9 cellular contexts compared by ENCODE assay signal in genomic region chr11:64763804-64764611, GRCh38. TPM values are rescaled to one million over a fixed set of nuclear protein-coding genes. Genes with fewer than 3 reads are reported as not detected.
A peak's percentile ranks its signal among the peaks of the same experiment; 100 is the strongest.
DNase-seq lines count a peak whose midpoint lies in the region; ATAC-seq lines count a peak whose summit lies in the region.
"Had no signal": no experiment of that assay in that cellular context is flagged by ENCODE, and none has a peak within 500 bp of the region (broad histone marks: within the 10 kb centered on the region; RNA-seq: fewer than 3 reads in every experiment).

No MANE protein-coding gene starts in this region.

- 0 out of 2 replicates have a peak overlapping the region, but pooled peaks have one; percentile 2 for H3K4me3 ChIP-seq in HUES64 (ENCODE audit: low read length)

- WGBS in HUES64 = 75% methylated on average over 13 of the region's 14 CpGs

- peak overlapping the region; percentile 51 for H3K9ac ChIP-seq in HUES64 (ENCODE audit: low read depth, low read length)

- no peaks in the 10 kb centered on the region for H3K27me3 ChIP-seq in HUES64 (ENCODE audit: insufficient read depth, low read length)

- peak overlapping the region; percentile 98 for H3K27ac ChIP-seq in HUES64 (ENCODE audit: low read depth, low read length)

- ATAC-seq in left ventricle myocardium superior (peak; percentile 3), GM21381 (IDR thresholded peaks at IDR 0.05; ENCODE audit: unreplicated experiment) (no peak)

- no peaks in the 10 kb centered on the region for H3K9me3 ChIP-seq in HUES64 (ENCODE audit: insufficient read depth, low read depth, low read length)

- H3K36me3 ChIP-seq in HUES64 (ENCODE audit: insufficient read depth, low read length) = peaks cover 51% of the 10 kb centered on the region

- DNase-seq in activated T-cell treated with anti-CD3 and anti-CD28 coated beads, Interleukin-2, amount 50 U/mL, for 1 hour = peak; percentile 63
- no peak for DNase-seq in left ventricle myocardium superior
- peak; percentile 40 for DNase-seq in stimulated activated CD8-positive, alpha-beta memory T cell treated with anti-CD3 and anti-CD28 coated beads, Interleukin-4, amount 100 ng/mL, for 24 hours (ENCODE audit: low read depth)
- DNase-seq in occipital lobe (lab: John Stamatoyannopoulos, UW) = no peak
- no peak for DNase-seq in NCI-H1436 treated with DMSO at 0.1 percent for 48 hours (lab: John Stamatoyannopoulos, UW)
- DNase-seq in NCI-H1092 (lab: John Stamatoyannopoulos, UW) = no peak

- H3K4me1 ChIP-seq in HUES64 (ENCODE audit: insufficient read depth, low read length) = peaks cover 63% of the 10 kb centered on the region

- intact Hi-C loops in left ventricle myocardium superior (cut with micrococcal nuclease) = no loop called here

RNA-seq across cellular contexts. Expression of gene PYGM, which starts 4.2 kb away (rescaled TPM):
- 2.8 TPM for polyA plus RNA-seq in HUES64 (2013, experiment 1 of 2)
- 2.5 TPM for polyA plus RNA-seq in HUES64 (2013, experiment 2 of 2)
- 175 TPM for total RNA-seq in left ventricle myocardium superior
- total RNA-seq in occipital lobe = 1.2 TPM

RNA-seq across cellular contexts. Expression of gene SF1, which starts 14.3 kb away (rescaled TPM):
- 208 TPM for polyA plus RNA-seq in HUES64 (2013, experiment 1 of 2)
- 212 TPM for polyA plus RNA-seq in HUES64 (2013, experiment 2 of 2)
- total RNA-seq in left ventricle myocardium superior (191 TPM), occipital lobe (80.0 TPM)

RNA-seq across cellular contexts. Expression of gene RASGRP2, which starts 20.1 kb away (rescaled TPM):
- polyA plus RNA-seq in HUES64 (2013, experiment 1 of 2) = 17.1 TPM
- polyA plus RNA-seq in HUES64 (2013, experiment 2 of 2) = 13.6 TPM
- total RNA-seq in left ventricle myocardium superior (44.5 TPM), occipital lobe (36.7 TPM)

RNA-seq across cellular contexts. Expression of gene MAP4K2, which starts 39.0 kb away (rescaled TPM):
- polyA plus RNA-seq in HUES64 (2013, experiment 1 of 2) = 14.1 TPM
- polyA plus RNA-seq in HUES64 (2013, experiment 2 of 2) = 16.9 TPM
- total RNA-seq in left ventricle myocardium superior = 8.6 TPM
- 9.8 TPM for total RNA-seq in occipital lobe

RNA-seq across cellular contexts. Expression of gene NRXN2, which starts 41.0 kb away (rescaled TPM):
- polyA plus RNA-seq in HUES64 (2013, experiment 1 of 2) = 6.2 TPM
- 8.9 TPM for polyA plus RNA-seq in HUES64 (2013, experiment 2 of 2)
- total RNA-seq in left ventricle myocardium superior (0.97 TPM), occipital lobe (219 TPM)
- total RNA-seq: pulmonary artery endothelial cell had no signal

Comparison
In these comparisons a context has a peak if more than half of its experiments do, and no peak if none do; other contexts are left out.
1. DNase-seq: peak in activated T-cell treated with anti-CD3 and anti-CD28 coated beads, Interleukin-2, amount 50 U/mL, for 1 hour (single experiment) and stimulated activated CD8-positive, alpha-beta memory T cell treated with anti-CD3 and anti-CD28 coated beads, Interleukin-4, amount 100 ng/mL, for 24 hours (single experiment); none in left ventricle myocardium superior (single experiment), occipital lobe (single experiment), NCI-H1436 treated with DMSO at 0.1 percent for 48 hours (single experiment) and NCI-H1092 (single experiment).
2. RNA of gene PYGM, which starts 4.2 kb away (total RNA-seq): 175 TPM in left ventricle myocardium superior (single experiment); 1.2 TPM in occipital lobe (single experiment); every median in the first group is over 10 times any median in the second.